ENCODE assay signal across 2 cellular contexts in the genomic region with DNA sequence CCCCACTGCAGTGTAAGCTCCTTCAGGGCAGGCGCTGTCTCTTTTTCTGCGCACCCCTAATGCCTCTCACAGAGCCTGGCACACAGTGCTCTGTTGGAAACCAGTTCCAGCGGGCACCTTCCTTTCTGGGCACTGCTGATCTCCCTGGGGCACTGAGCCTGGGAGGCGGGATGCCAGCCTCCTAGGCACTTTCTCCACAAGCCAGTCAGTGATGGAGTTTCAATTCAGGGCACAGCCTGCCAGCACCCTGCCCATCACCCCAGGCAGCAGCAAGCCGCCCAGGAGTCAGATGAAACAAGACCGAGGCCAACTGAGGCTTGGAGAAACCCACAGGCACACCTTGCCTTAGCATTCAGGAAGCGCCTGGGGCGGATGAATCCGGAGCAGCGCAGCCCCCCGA.
A peak's percentile ranks its signal among the peaks of the same experiment; 100 is the strongest.
TF ChIP-seq lines count a peak whose summit lies in the region.

No MANE protein-coding gene starts in this region.

TF ChIP-seq in IMR-90, 13 proteins besides CTCF, POLR2A, EP300 and RAD21:
- TF ChIP-seq RFX5 (IDR thresholded peaks at IDR 0.05; ENCODE audit: low read depth, low read length) (no peak), NFE2L2 (IDR thresholded peaks at IDR 0.05; ENCODE audit: low read depth, low read length) (no peak), CHD1 (IDR thresholded peaks at IDR 0.05; ENCODE audit: low read depth, low read length) (no peak), SMC3 (IDR thresholded peaks at IDR 0.05; ENCODE audit: low read depth, low read length) (no peak), FOS (IDR thresholded peaks at IDR 0.05; ENCODE audit: low read depth, low read length) (no peak), MXI1 (IDR thresholded peaks at IDR 0.05; ENCODE audit: borderline replicate concordance, low read depth, low read length) (no peak), BHLHE40 (IDR thresholded peaks at IDR 0.05; ENCODE audit: low read depth, low read length) (no peak), RCOR1 (IDR thresholded peaks at IDR 0.05; ENCODE audit: insufficient replicate concordance, low read length) (no peak), CEBPB (IDR thresholded peaks at IDR 0.05; ENCODE audit: low read depth, low read length) (no peak)
- TF ChIP-seq, protein P1, sequence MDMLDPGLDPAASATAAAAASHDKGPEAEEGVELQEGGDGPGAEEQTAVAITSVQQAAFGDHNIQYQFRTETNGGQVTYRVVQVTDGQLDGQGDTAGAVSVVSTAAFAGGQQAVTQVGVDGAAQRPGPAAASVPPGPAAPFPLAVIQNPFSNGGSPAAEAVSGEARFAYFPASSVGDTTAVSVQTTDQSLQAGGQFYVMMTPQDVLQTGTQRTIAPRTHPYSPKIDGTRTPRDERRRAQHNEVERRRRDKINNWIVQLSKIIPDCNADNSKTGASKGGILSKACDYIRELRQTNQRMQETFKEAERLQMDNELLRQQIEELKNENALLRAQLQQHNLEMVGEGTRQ (IDR thresholded peaks at IDR 0.05; ENCODE audit: low read depth, low read length), result no peak
- TF ChIP-seq, protein P2, sequence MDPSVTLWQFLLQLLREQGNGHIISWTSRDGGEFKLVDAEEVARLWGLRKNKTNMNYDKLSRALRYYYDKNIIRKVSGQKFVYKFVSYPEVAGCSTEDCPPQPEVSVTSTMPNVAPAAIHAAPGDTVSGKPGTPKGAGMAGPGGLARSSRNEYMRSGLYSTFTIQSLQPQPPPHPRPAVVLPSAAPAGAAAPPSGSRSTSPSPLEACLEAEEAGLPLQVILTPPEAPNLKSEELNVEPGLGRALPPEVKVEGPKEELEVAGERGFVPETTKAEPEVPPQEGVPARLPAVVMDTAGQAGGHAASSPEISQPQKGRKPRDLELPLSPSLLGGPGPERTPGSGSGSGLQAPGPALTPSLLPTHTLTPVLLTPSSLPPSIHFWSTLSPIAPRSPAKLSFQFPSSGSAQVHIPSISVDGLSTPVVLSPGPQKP (IDR thresholded peaks at IDR 0.05; ENCODE audit: borderline replicate concordance, low read depth, low read length), result no peak

TF ChIP-seq in HepG2, 621 proteins besides CTCF, POLR2A, EP300 and RAD21:
- TF ChIP-seq, protein P3, sequence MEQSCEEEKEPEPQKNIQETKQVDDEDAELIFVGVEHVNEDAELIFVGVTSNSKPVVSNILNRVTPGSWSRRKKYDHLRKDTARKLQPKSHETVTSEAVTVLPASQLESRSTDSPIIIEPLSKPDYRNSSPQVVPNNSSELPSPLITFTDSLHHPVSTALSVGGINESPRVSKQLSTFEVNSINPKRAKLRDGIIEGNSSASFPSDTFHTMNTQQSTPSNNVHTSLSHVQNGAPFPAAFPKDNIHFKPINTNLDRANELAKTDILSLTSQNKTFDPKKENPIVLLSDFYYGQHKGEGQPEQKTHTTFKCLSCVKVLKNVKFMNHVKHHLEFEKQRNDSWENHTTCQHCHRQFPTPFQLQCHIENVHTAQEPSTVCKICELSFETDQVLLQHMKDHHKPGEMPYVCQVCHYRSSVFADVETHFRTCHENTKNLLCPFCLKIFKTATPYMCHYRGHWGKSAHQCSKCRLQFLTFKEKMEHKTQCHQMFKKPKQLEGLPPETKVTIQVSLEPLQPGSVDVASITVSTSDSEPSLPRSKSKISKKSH (CRISPR knock-in tag; IDR thresholded peaks at IDR 0.05; ENCODE audit: borderline replicate concordance), result 0 out of 2 replicates have a peak, but pooled peaks have one; percentile 16
- TF ChIP-seq, protein P4, sequence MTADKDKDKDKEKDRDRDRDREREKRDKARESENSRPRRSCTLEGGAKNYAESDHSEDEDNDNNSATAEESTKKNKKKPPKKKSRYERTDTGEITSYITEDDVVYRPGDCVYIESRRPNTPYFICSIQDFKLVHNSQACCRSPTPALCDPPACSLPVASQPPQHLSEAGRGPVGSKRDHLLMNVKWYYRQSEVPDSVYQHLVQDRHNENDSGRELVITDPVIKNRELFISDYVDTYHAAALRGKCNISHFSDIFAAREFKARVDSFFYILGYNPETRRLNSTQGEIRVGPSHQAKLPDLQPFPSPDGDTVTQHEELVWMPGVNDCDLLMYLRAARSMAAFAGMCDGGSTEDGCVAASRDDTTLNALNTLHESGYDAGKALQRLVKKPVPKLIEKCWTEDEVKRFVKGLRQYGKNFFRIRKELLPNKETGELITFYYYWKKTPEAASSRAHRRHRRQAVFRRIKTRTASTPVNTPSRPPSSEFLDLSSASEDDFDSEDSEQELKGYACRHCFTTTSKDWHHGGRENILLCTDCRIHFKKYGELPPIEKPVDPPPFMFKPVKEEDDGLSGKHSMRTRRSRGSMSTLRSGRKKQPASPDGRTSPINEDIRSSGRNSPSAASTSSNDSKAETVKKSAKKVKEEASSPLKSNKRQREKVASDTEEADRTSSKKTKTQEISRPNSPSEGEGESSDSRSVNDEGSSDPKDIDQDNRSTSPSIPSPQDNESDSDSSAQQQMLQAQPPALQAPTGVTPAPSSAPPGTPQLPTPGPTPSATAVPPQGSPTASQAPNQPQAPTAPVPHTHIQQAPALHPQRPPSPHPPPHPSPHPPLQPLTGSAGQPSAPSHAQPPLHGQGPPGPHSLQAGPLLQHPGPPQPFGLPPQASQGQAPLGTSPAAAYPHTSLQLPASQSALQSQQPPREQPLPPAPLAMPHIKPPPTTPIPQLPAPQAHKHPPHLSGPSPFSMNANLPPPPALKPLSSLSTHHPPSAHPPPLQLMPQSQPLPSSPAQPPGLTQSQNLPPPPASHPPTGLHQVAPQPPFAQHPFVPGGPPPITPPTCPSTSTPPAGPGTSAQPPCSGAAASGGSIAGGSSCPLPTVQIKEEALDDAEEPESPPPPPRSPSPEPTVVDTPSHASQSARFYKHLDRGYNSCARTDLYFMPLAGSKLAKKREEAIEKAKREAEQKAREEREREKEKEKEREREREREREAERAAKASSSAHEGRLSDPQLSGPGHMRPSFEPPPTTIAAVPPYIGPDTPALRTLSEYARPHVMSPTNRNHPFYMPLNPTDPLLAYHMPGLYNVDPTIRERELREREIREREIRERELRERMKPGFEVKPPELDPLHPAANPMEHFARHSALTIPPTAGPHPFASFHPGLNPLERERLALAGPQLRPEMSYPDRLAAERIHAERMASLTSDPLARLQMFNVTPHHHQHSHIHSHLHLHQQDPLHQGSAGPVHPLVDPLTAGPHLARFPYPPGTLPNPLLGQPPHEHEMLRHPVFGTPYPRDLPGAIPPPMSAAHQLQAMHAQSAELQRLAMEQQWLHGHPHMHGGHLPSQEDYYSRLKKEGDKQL (CRISPR knock-in tag; IDR thresholded peaks at IDR 0.05; ENCODE audit: low read depth), result no peak
TF ChIP-seq in HepG2: peak in this region for 1.
